29 cellular contexts compared by ENCODE assay signal in the genomic region with DNA sequence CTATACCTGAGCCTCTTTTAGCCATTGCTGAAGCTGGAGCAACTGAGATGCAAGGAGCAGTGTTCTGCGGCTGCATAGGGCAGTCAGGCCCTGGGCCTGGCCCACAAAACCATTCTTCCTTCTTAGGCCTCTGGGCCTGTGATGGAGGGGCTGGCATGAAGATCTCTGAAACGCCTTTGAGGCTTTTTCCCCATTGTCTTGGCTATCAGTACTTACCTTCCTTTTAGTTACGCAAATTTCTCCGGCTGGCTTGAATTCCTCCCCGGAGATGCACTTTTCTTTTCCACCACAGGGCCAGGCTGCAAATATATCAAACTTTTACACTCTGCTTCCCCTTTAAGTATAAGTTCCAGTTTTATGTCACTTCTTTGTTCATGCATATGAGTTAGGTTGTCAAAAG.
"Had no signal": no experiment of that assay in that cellular context is flagged by ENCODE, and none has a peak within 500 bp of the region (broad histone marks: within the 10 kb centered on the region; RNA-seq: fewer than 3 reads in every experiment).

No MANE protein-coding gene starts in this region.

- H3K4me1 ChIP-seq: esophagus muscularis mucosa, foreskin keratinocyte, gastroesophageal sphincter, heart left ventricle, psoas muscle, sigmoid colon, testis, tibial artery, upper lobe of right lung, uterus had no signal

- H3K79me2 ChIP-seq: hepatocyte had no signal

- H2AFZ ChIP-seq: hepatocyte had no signal

- H3K27ac ChIP-seq: coronary artery, esophagus muscularis mucosa, foreskin keratinocyte, gastroesophageal sphincter, heart left ventricle, hepatocyte, ovary, psoas muscle, sigmoid colon, testis, tibial artery, upper lobe of right lung, uterus had no signal

- H3K27ac Mint-ChIP-seq: memory B cell; nephron progenitor cell; stimulated activated effector memory CD8-positive, alpha-beta T cell treated with anti-CD3 and anti-CD28 coated beads, Interleukin-12 subunit alpha, Interleukin-12 subunit beta, amount 100 ng/mL, for 72 hours had no signal

- ATAC-seq: foreskin keratinocyte; gastroesophageal sphincter; heart left ventricle; left lobe of liver; naive thymus-derived CD4-positive, alpha-beta T cell; psoas muscle; right cardiac atrium; stimulated activated effector memory CD8-positive, alpha-beta T cell treated with anti-CD3 and anti-CD28 coated beads, Interleukin-12 subunit alpha, Interleukin-12 subunit beta, amount 100 ng/mL, for 72 hours; upper lobe of right lung had no signal

- H3K27me3 Mint-ChIP-seq: memory B cell; naive thymus-derived CD4-positive, alpha-beta T cell had no signal

- H3K36me3 Mint-ChIP-seq: memory B cell; naive thymus-derived CD4-positive, alpha-beta T cell; stimulated activated effector memory CD8-positive, alpha-beta T cell treated with anti-CD3 and anti-CD28 coated beads, Interleukin-12 subunit alpha, Interleukin-12 subunit beta, amount 100 ng/mL, for 72 hours had no signal

- H3K4me1 Mint-ChIP-seq: memory B cell; naive thymus-derived CD4-positive, alpha-beta T cell; nephron progenitor cell; stimulated activated effector memory CD8-positive, alpha-beta T cell treated with anti-CD3 and anti-CD28 coated beads, Interleukin-12 subunit alpha, Interleukin-12 subunit beta, amount 100 ng/mL, for 72 hours had no signal

- H3K4me2 ChIP-seq: hepatocyte had no signal

- H3K36me3 ChIP-seq: esophagus muscularis mucosa, gastroesophageal sphincter, heart left ventricle, ovary, sigmoid colon, tibial artery, upper lobe of right lung, uterus had no signal

- H3K9me3 ChIP-seq: esophagus muscularis mucosa, gastroesophageal sphincter, ovary, psoas muscle, sigmoid colon, testis, tibial artery, upper lobe of right lung, uterus had no signal

- H3K9me3 Mint-ChIP-seq: nephron progenitor cell had no signal

- H3K4me3 ChIP-seq: coronary artery, esophagus muscularis mucosa, gastroesophageal sphincter, heart left ventricle, hepatocyte, lung, ovary, psoas muscle, sigmoid colon, testis, tibial artery, upper lobe of right lung, uterus had no signal

- DNase-seq: dermis blood vessel endothelial cell; effector memory CD4-positive, alpha-beta T cell; foreskin keratinocyte; heart left ventricle; kidney; midbrain; naive thymus-derived CD4-positive, alpha-beta T cell; nephron progenitor cell; nucleus accumbens; ovary; psoas muscle; right cardiac atrium; sigmoid colon; stimulated activated CD4-positive, alpha-beta T cell treated with anti-CD3 and anti-CD28 coated beads, Interleukin-2, amount 100 ng/mL, for 24 hours; stimulated activated CD4-positive, alpha-beta T cell treated with anti-CD3 and anti-CD28 coated beads, Interleukin-4, amount 100 ng/mL, for 24 hours; stimulated activated naive CD4-positive, alpha-beta T cell treated with Interleukin-2 at 50 U/mL for 16 hours; substantia nigra; testis; tibial artery; uterus had no signal

- H3K4me3 Mint-ChIP-seq: memory B cell; naive thymus-derived CD4-positive, alpha-beta T cell; nephron progenitor cell; stimulated activated effector memory CD8-positive, alpha-beta T cell treated with anti-CD3 and anti-CD28 coated beads, Interleukin-12 subunit alpha, Interleukin-12 subunit beta, amount 100 ng/mL, for 72 hours had no signal

- H3K27me3 ChIP-seq: esophagus muscularis mucosa, foreskin keratinocyte, gastroesophageal sphincter, heart left ventricle, hepatocyte, ovary, sigmoid colon, testis, tibial artery, upper lobe of right lung, uterus had no signal
